Comparison of ENCODE assay signal across 24 cellular contexts in genomic region chr15:89907289-89907688, GRCh38. TPM values are rescaled to one million over a fixed set of nuclear protein-coding genes. Genes with fewer than 3 reads are reported as not detected.
DNase-seq lines count a peak whose midpoint lies in the region; ATAC-seq and TF ChIP-seq lines count a peak whose summit lies in the region.
"Had no signal": no experiment of that assay in that cellular context is flagged by ENCODE, and none has a peak within 500 bp of the region (broad histone marks: within the 10 kb centered on the region; RNA-seq: fewer than 3 reads in every experiment).

No MANE protein-coding gene starts in this region.

- no peak overlapping the region for H2AK9ac ChIP-seq in IMR-90 (replicated peaks; ENCODE audit: low read depth, low read length, poor library complexity)

- CTCF ChIA-PET in activated CD8-positive, alpha-beta T cell treated with anti-CD3 and anti-CD28 coated beads for 36 hours (lab: Charles Lee), result no interaction called here
- CTCF ChIA-PET in activated CD8-positive, alpha-beta T cell treated with anti-CD3 and anti-CD28 coated beads, Interleukin-2, amount 10 ng/mL, durations not matched to agents 7 days and 5 days (lab: Charles Lee), result no interaction called here
- CTCF ChIA-PET in IMR-90 (lab: Yijun Ruan, JAX), result no interaction called here

- no peak overlapping the region for H3K4me2 ChIP-seq in IMR-90 (ENCODE audit: low read depth, low read length)
- H3K4me2 ChIP-seq: BLaER1 treated with 17β-estradiol and CSF1 and Interleukin-3, amounts not matched to agents 10 nM and 100 nM had no signal

- no peak overlapping the region for H3K4me3 Mint-ChIP-seq in activated CD8-positive, alpha-beta T cell treated with anti-CD3 and anti-CD28 coated beads for 36 hours
- no peak overlapping the region for H3K4me3 Mint-ChIP-seq in activated CD8-positive, alpha-beta T cell treated with anti-CD3 and anti-CD28 coated beads, Interleukin-2, amount 10 ng/mL, durations not matched to agents 7 days and 5 days
- no peak overlapping the region for H3K4me3 Mint-ChIP-seq in endodermal cell
- H3K4me3 Mint-ChIP-seq: CD4-positive, alpha-beta T cell had no signal

- TF ChIP-seq POLR2A in IMR-90 (IDR thresholded peaks at IDR 0.05; ENCODE audit: low read depth, low read length), result no peak

- H3K9me1 ChIP-seq in IMR-90 (ENCODE audit: insufficient read depth, low read length), result no peaks in the 10 kb centered on the region

- H3K36me3 Mint-ChIP-seq in activated CD8-positive, alpha-beta T cell treated with anti-CD3 and anti-CD28 coated beads for 36 hours (ENCODE audit: low read depth), result no peaks in the 10 kb centered on the region
- H3K36me3 Mint-ChIP-seq in activated CD8-positive, alpha-beta T cell treated with anti-CD3 and anti-CD28 coated beads, Interleukin-2, amount 10 ng/mL, durations not matched to agents 7 days and 5 days (ENCODE audit: low read depth), result no peaks in the 10 kb centered on the region
- H3K36me3 Mint-ChIP-seq in endodermal cell (ENCODE audit: low read depth), result no peaks in the 10 kb centered on the region

- H2BK15ac ChIP-seq in IMR-90 (ENCODE audit: low read depth, low read length), result no peak overlapping the region

- peaks cover 17% of the 10 kb centered on the region for H3K27me3 Mint-ChIP-seq in activated CD8-positive, alpha-beta T cell treated with anti-CD3 and anti-CD28 coated beads for 36 hours
- peaks cover 28% of the 10 kb centered on the region for H3K27me3 Mint-ChIP-seq in activated CD8-positive, alpha-beta T cell treated with anti-CD3 and anti-CD28 coated beads, Interleukin-2, amount 10 ng/mL, durations not matched to agents 7 days and 5 days (ENCODE audit: low read depth)
- peaks cover 71% of the 10 kb centered on the region for H3K27me3 Mint-ChIP-seq in endodermal cell (ENCODE audit: insufficient read depth)

- no peak overlapping the region for H2AK5ac ChIP-seq in IMR-90 (ENCODE audit: low read depth, low read length)

- no peak overlapping the region for H2AFZ ChIP-seq in IMR-90 (replicated peaks; ENCODE audit: low read length, poor library complexity)

- intact Hi-C loops in activated CD8-positive, alpha-beta T cell treated with anti-CD3 and anti-CD28 coated beads for 36 hours (cut with micrococcal nuclease), result no loop called here
- intact Hi-C loops in IMR-90 (cut with micrococcal nuclease), result no loop called here

- H2BK5ac ChIP-seq in IMR-90 (ENCODE audit: low read depth, low read length, poor library complexity, severe bottlenecking), result no peak overlapping the region

- H3K9me3 Mint-ChIP-seq in activated CD8-positive, alpha-beta T cell treated with anti-CD3 and anti-CD28 coated beads for 36 hours, result no peaks in the 10 kb centered on the region
- H3K9me3 Mint-ChIP-seq in activated CD8-positive, alpha-beta T cell treated with anti-CD3 and anti-CD28 coated beads, Interleukin-2, amount 10 ng/mL, durations not matched to agents 7 days and 5 days (ENCODE audit: insufficient read depth), result no peaks in the 10 kb centered on the region
- no peaks in the 10 kb centered on the region for H3K9me3 Mint-ChIP-seq in endodermal cell
- H3K9me3 Mint-ChIP-seq: CD4-positive, alpha-beta T cell had no signal

- H4K91ac ChIP-seq in IMR-90 (ENCODE audit: insufficient read depth, low read depth, low read length), result no peak overlapping the region

- no peak overlapping the region for H3K14ac ChIP-seq in IMR-90 (replicated peaks; ENCODE audit: low read depth, low read length)

- H3K27me3 ChIP-seq in IMR-90 (ENCODE audit: control insufficient read depth, insufficient read depth, low read length) (no peaks in the 10 kb centered on the region), endodermal cell (ENCODE audit: control insufficient read depth, insufficient read depth, low read length, poor library complexity, severe bottlenecking) (no peaks in the 10 kb centered on the region), WERI-Rb-1 (ENCODE audit: insufficient read depth, low read depth, severe bottlenecking) (no peaks in the 10 kb centered on the region)
- H3K27me3 ChIP-seq: MG63, SJSA1 had no signal

- H4K8ac ChIP-seq in IMR-90 (ENCODE audit: low read depth in 2 of 2, low read length in 2 of 2), result no peak overlapping the region

- no TSS peak for BruUV-seq in IMR-90 (replicated peaks; lab: Mats Ljungman, UMichigan)

- no peak overlapping the region for H3K56ac ChIP-seq in IMR-90 (ENCODE audit: extremely low read depth, insufficient read depth, low read length)

- dilution Hi-C loops in IMR-90 (cut with HindIII; ENCODE audit: low sequenced_read_pairs, unreplicated experiment), result no loop called here

- H3K4ac ChIP-seq in IMR-90 (ENCODE audit: low read depth, low read length), result no peak overlapping the region

- H3K36me3 ChIP-seq in IMR-90 (ENCODE audit: control insufficient read depth, insufficient read depth, low read length), result peaks cover 25% of the 10 kb centered on the region
- no peaks in the 10 kb centered on the region for H3K36me3 ChIP-seq in endodermal cell (ENCODE audit: control insufficient read depth, insufficient read depth, low read length)
- H3K36me3 ChIP-seq in WERI-Rb-1, result peaks cover 3% of the 10 kb centered on the region
- H3K36me3 ChIP-seq: BLaER1 treated with 17β-estradiol and CSF1 and Interleukin-3, amounts not matched to agents 10 nM and 100 nM had no signal

- H3K18ac ChIP-seq in IMR-90 (ENCODE audit: low read depth, low read length), result no peak overlapping the region

- H3K4me3 ChIP-seq in IMR-90 (ENCODE audit: insufficient read depth, low read depth, low read length), result no peak overlapping the region
- no peak overlapping the region for H3K4me3 ChIP-seq in endodermal cell (ENCODE audit: low read length)
- no peak overlapping the region for H3K4me3 ChIP-seq in WERI-Rb-1 (ENCODE audit: low read depth, low read length)
- H3K4me3 ChIP-seq: BLaER1 treated with 17β-estradiol and CSF1 and Interleukin-3, amounts not matched to agents 10 nM and 100 nM; GM12878; MG63; SJSA1 had no signal

- no peak overlapping the region for H3K27ac ChIP-seq in IMR-90 (ENCODE audit: insufficient read depth, low read length)
- no peak overlapping the region for H3K27ac ChIP-seq in endodermal cell (ENCODE audit: low read depth, low read length)
- no peak overlapping the region for H3K27ac ChIP-seq in WERI-Rb-1
- H3K27ac ChIP-seq: BLaER1 treated with 17β-estradiol and CSF1 and Interleukin-3, amounts not matched to agents 10 nM and 100 nM; SJSA1 had no signal

- H3K4me1 ChIP-seq in IMR-90 (ENCODE audit: control insufficient read depth, insufficient read depth, low read length) (peaks cover 2% of the 10 kb centered on the region; the same call in 1 of the 2 replicates), endodermal cell (ENCODE audit: control insufficient read depth, insufficient read depth, low read length) (peaks cover 5% of the 10 kb centered on the region)

- no peak overlapping the region for H2BK20ac ChIP-seq in IMR-90 (ENCODE audit: low read depth, low read length)

- no peak overlapping the region for H4K5ac ChIP-seq in IMR-90 (ENCODE audit: low read depth, low read length)

- H3K79me1 ChIP-seq in IMR-90 (ENCODE audit: low read depth in 1 of 2, low read length in 2 of 2), result peaks cover 3% of the 10 kb centered on the region in 2 experiments; a peak in 2 of 4 replicates

- H2BK120ac ChIP-seq in IMR-90 (ENCODE audit: low read depth, low read length), result no peak overlapping the region

- in situ Hi-C loops in IMR-90 (cut with MboI; ENCODE audit: low sequenced_read_pairs), result no loop called here

- H3K9ac ChIP-seq in IMR-90 (ENCODE audit: low read depth, low read length) (no peak overlapping the region), endodermal cell (ENCODE audit: extremely low read depth, low read length, poor library complexity, severe bottlenecking) (no peak overlapping the region)
- H3K9ac ChIP-seq: BLaER1 treated with 17β-estradiol and CSF1 and Interleukin-3, amounts not matched to agents 10 nM and 100 nM had no signal

- H3K9me3 ChIP-seq in IMR-90 (ENCODE audit: control insufficient read depth, insufficient read depth, low read length) (no peaks in the 10 kb centered on the region), endodermal cell (ENCODE audit: control insufficient read depth, low read length) (no peaks in the 10 kb centered on the region), WERI-Rb-1 (ENCODE audit: severe bottlenecking) (no peaks in the 10 kb centered on the region)
- H3K9me3 ChIP-seq: BLaER1 treated with 17β-estradiol and CSF1 and Interleukin-3, amounts not matched to agents 10 nM and 100 nM; MG63; SJSA1 had no signal

- DNase-seq in activated CD8-positive, alpha-beta T cell treated with anti-CD3 and anti-CD28 coated beads for 36 hours, result peak; percentile 35
- DNase-seq in activated CD8-positive, alpha-beta T cell treated with anti-CD3 and anti-CD28 coated beads, Interleukin-2, amount 10 ng/mL, durations not matched to agents 7 days and 5 days, result no peak
- DNase-seq in IMR-90 (peak; percentile 34), endodermal cell (peak; percentile 9), WERI-Rb-1 (no peak), amygdala (lab: John Stamatoyannopoulos, UW) (no peak)
- DNase-seq: AML-193; CD4-positive, alpha-beta T cell; GDM1; HCEC 1CT; KG1; MG63; NCI-H1105 treated with DMSO at 0.1 percent for 48 hours; NCI-H2029; NCI-H446 treated with DMSO at 0.1 percent for 48 hours; NCI-H526; NCI-H82; NK-92 treated with Interleukin-12 subunit alpha and Interleukin-12 subunit beta, amount 100 ng/mL, for 24 hours; PC-3; Right ventricle myocardium superior had no signal

- POLR2A ChIA-PET in activated CD8-positive, alpha-beta T cell treated with anti-CD3 and anti-CD28 coated beads for 36 hours (lab: Charles Lee), result no interaction called here
- POLR2A ChIA-PET in activated CD8-positive, alpha-beta T cell treated with anti-CD3 and anti-CD28 coated beads, Interleukin-2, amount 10 ng/mL, durations not matched to agents 7 days and 5 days (lab: Charles Lee), result no interaction called here
- POLR2A ChIA-PET in IMR-90 (lab: Charles Lee; ENCODE audit: unreplicated experiment), result no interaction called here

- peak; percentile 69 for ATAC-seq in activated CD8-positive, alpha-beta T cell treated with anti-CD3 and anti-CD28 coated beads for 36 hours
- ATAC-seq in activated CD8-positive, alpha-beta T cell treated with anti-CD3 and anti-CD28 coated beads, Interleukin-2, amount 10 ng/mL, durations not matched to agents 7 days and 5 days, result no peak
- ATAC-seq in IMR-90 (ENCODE audit: low read depth) (no peak), HG02623 (IDR thresholded peaks at IDR 0.05; ENCODE audit: unreplicated experiment) (no peak)
- ATAC-seq: GM12878, PC-3 had no signal

- H3K4me1 Mint-ChIP-seq in activated CD8-positive, alpha-beta T cell treated with anti-CD3 and anti-CD28 coated beads for 36 hours (ENCODE audit: low read depth), result peaks cover 4% of the 10 kb centered on the region
- H3K4me1 Mint-ChIP-seq in activated CD8-positive, alpha-beta T cell treated with anti-CD3 and anti-CD28 coated beads, Interleukin-2, amount 10 ng/mL, durations not matched to agents 7 days and 5 days (ENCODE audit: low read depth), result no peaks in the 10 kb centered on the region
- peaks cover 9% of the 10 kb centered on the region for H3K4me1 Mint-ChIP-seq in endodermal cell

- no peak for TF ChIP-seq RAD21 in IMR-90 (IDR thresholded peaks at IDR 0.05; ENCODE audit: low read length)

- H3K23ac ChIP-seq in IMR-90 (ENCODE audit: low read depth, low read length), result no peak overlapping the region

- TF ChIP-seq CTCF in activated CD8-positive, alpha-beta T cell treated with anti-CD3 and anti-CD28 coated beads for 36 hours (IDR thresholded peaks at IDR 0.05), result no peak
- TF ChIP-seq CTCF in IMR-90 (conservative IDR thresholded peaks at IDR 0.05; ENCODE audit: low read depth, low read length) (no peak), endodermal cell (conservative IDR thresholded peaks at IDR 0.05) (no peak), WERI-Rb-1 (IDR thresholded peaks at IDR 0.05; ENCODE audit: low read depth, low read length) (no peak)

- WGBS in IMR-90 (ENCODE audit: extremely low coverage in 2 of 2, insufficient read length in 1 of 2), 2 experiments, result no CpG with 5 or more reads among the region's 7 CpGs
- WGBS in endodermal cell (ENCODE audit: insufficient coverage in 1 of 2, insufficient read length in 1 of 2), 2 experiments, result 87 to 93% methylated on average over 6 to 7 of the region's 7 CpGs

- H4K20me1 ChIP-seq in IMR-90 (ENCODE audit: insufficient read depth, low read length), result no peaks in the 10 kb centered on the region; the same call in 1 of the 2 replicates
- H4K20me1 ChIP-seq: BLaER1 treated with 17β-estradiol and CSF1 and Interleukin-3, amounts not matched to agents 10 nM and 100 nM had no signal

- no peak overlapping the region for H3K27ac Mint-ChIP-seq in activated CD8-positive, alpha-beta T cell treated with anti-CD3 and anti-CD28 coated beads for 36 hours
- no peak overlapping the region for H3K27ac Mint-ChIP-seq in activated CD8-positive, alpha-beta T cell treated with anti-CD3 and anti-CD28 coated beads, Interleukin-2, amount 10 ng/mL, durations not matched to agents 7 days and 5 days
- H3K27ac Mint-ChIP-seq in endodermal cell, result no peak overlapping the region
- H3K27ac Mint-ChIP-seq: CD4-positive, alpha-beta T cell had no signal

RNA-seq across cellular contexts. Expression of gene ARPIN, which starts 5.5 kb away (rescaled TPM):
- not detected for total RNA-seq in activated CD8-positive, alpha-beta T cell treated with anti-CD3 and anti-CD28 coated beads for 36 hours
- total RNA-seq in activated CD8-positive, alpha-beta T cell treated with anti-CD3 and anti-CD28 coated beads, Interleukin-2, amount 10 ng/mL, durations not matched to agents 7 days and 5 days, result not detected
- total RNA-seq in IMR-90 (2012; rRNA removed) (3.9 and 5.6 TPM in 2 replicates), endodermal cell (10 to 100 TPM in 1 of 2 donors, 1 to 10 TPM in 1; 6.9 to 11.2 TPM)
- 7.7 and 8.8 TPM in 2 replicates for polyA plus RNA-seq in IMR-90 (2012; rRNA removed)
- 4.2 and 5.2 TPM in 2 replicates for polyA plus RNA-seq in IMR-90 (2012; cell fraction: cytosol; rRNA removed)
- 5.4 and 10.6 TPM in 2 replicates for polyA plus RNA-seq in IMR-90 (2012; cell fraction: nucleus; rRNA removed; ENCODE audit: low replicate concordance)
- 10.3 TPM for polyA plus RNA-seq in endodermal cell (2013, experiment 1 of 2)
- polyA plus RNA-seq in endodermal cell (2013, experiment 2 of 2), result 10.0 TPM
- total RNA-seq: CD4-positive, alpha-beta T cell; GM12878 had no signal

RNA-seq across cellular contexts. Expression of gene AP3S2, which starts 13.5 kb away (rescaled TPM):
- 10 to 100 TPM; 20.3 to 23.0 TPM for total RNA-seq in activated CD8-positive, alpha-beta T cell treated with anti-CD3 and anti-CD28 coated beads for 36 hours
- 10 to 100 TPM; 24.7 to 25.5 TPM for total RNA-seq in activated CD8-positive, alpha-beta T cell treated with anti-CD3 and anti-CD28 coated beads, Interleukin-2, amount 10 ng/mL, durations not matched to agents 7 days and 5 days
- total RNA-seq in IMR-90 (2012; rRNA removed) (34.1 and 44.4 TPM in 2 replicates), endodermal cell (10 to 100 TPM; 39.5 to 54.4 TPM)
- 10.1 and 12.6 TPM in 2 replicates for polyA plus RNA-seq in IMR-90 (2012; rRNA removed)
- 5.4 and 8.9 TPM in 2 replicates for polyA plus RNA-seq in IMR-90 (2012; cell fraction: cytosol; rRNA removed)
- polyA plus RNA-seq in IMR-90 (2012; cell fraction: nucleus; rRNA removed; ENCODE audit: low replicate concordance), result 6.6 and 14.6 TPM in 2 replicates
- polyA plus RNA-seq in endodermal cell (2013, experiment 1 of 2), result 40.3 TPM
- polyA plus RNA-seq in endodermal cell (2013, experiment 2 of 2), result 40.3 TPM

Comparison
In these comparisons a context has a peak if more than half of its experiments do, and no peak if none do; other contexts are left out.
1. DNase-seq: peak in activated CD8-positive, alpha-beta T cell treated with anti-CD3 and anti-CD28 coated beads for 36 hours (single experiment), IMR-90 (single experiment) and endodermal cell (single experiment); none in activated CD8-positive, alpha-beta T cell treated with anti-CD3 and anti-CD28 coated beads, Interleukin-2, amount 10 ng/mL, durations not matched to agents 7 days and 5 days (single experiment), WERI-Rb-1 (single experiment) and amygdala (0 of 56).